12 cellular contexts compared by ENCODE assay signal in genomic region chr6:75504902-75505233, GRCh38. TPM values are rescaled to one million over a fixed set of nuclear protein-coding genes. Genes with fewer than 3 reads are reported as not detected.
A peak's percentile ranks its signal among the peaks of the same experiment; 100 is the strongest.
DNase-seq lines count a peak whose midpoint lies in the region; ATAC-seq, FAIRE-seq and TF ChIP-seq lines count a peak whose summit lies in the region.
"Had no signal": no experiment of that assay in that cellular context is flagged by ENCODE, and none has a peak within 500 bp of the region (broad histone marks: within the 10 kb centered on the region; RNA-seq: fewer than 3 reads in every experiment).

No MANE protein-coding gene starts in this region.

- FAIRE-seq in GM19239 (lab: Jason Lieb, UNC) = peak; percentile 37

- intact Hi-C loops in Right ventricle myocardium superior (cut with DNase I) = loop anchor here (5.0 kb wide), 1 partner anchor 208 kb away; no protein-coding TSS in a partner anchor
- intact Hi-C loops in vagina (cut with DNase I) = no loop called here

- TF ChIP-seq CTCF in WERI-Rb-1 (IDR thresholded peaks at IDR 0.05; ENCODE audit: low read depth, low read length) (peak; percentile 35), vagina (IDR thresholded peaks at IDR 0.05) (no peak)

- H3K27ac ChIP-seq in WERI-Rb-1 (no peak overlapping the region), vagina (no peak overlapping the region)
- H3K27ac ChIP-seq: SJSA1 had no signal

- DNase-seq in GM19239 (ENCODE audit: insufficient read length, low spot score) (no peak), WERI-Rb-1 (no peak), Right ventricle myocardium superior (no peak), stromal cell of bone marrow (ENCODE audit: low read depth) (peak; percentile 34), hypothalamus (lab: John Stamatoyannopoulos, UW) (no peak), vagina (ENCODE audit: extremely low spot score in 2 of 2) (no peak)
- no peak for DNase-seq in stimulated activated naive CD8-positive, alpha-beta T cell treated with anti-CD3 and anti-CD28 coated beads, Interleukin-15, Interleukin-2, amounts not matched to agents 100 U/mL and 50 U/mL, for 24 hours
- DNase-seq: activated CD4-positive, alpha-beta T cell treated with anti-CD3 and anti-CD28 coated beads for 4 hours had no signal

- H3K4me3 ChIP-seq in WERI-Rb-1 (ENCODE audit: low read depth, low read length) (no peak overlapping the region), vagina (no peak overlapping the region)
- H3K4me3 ChIP-seq: SJSA1 had no signal

- no peaks in the 10 kb centered on the region for H3K36me3 ChIP-seq in WERI-Rb-1
- H3K36me3 ChIP-seq in vagina = no peaks in the 10 kb centered on the region
- H3K36me3 ChIP-seq: SJSA1 had no signal

- no peaks in the 10 kb centered on the region for H3K4me1 ChIP-seq in vagina
- H3K4me1 ChIP-seq: SJSA1 had no signal

- H3K27me3 ChIP-seq in WERI-Rb-1 (ENCODE audit: insufficient read depth, low read depth, severe bottlenecking) = no peaks in the 10 kb centered on the region
- H3K27me3 ChIP-seq in vagina = no peaks in the 10 kb centered on the region
- H3K27me3 ChIP-seq: SJSA1 had no signal

- H3K9me3 ChIP-seq in WERI-Rb-1 (ENCODE audit: severe bottlenecking) (no peaks in the 10 kb centered on the region), vagina (no peaks in the 10 kb centered on the region)

- no peak for TF ChIP-seq POLR2A in vagina (IDR thresholded peaks at IDR 0.05)

- ATAC-seq in Right ventricle myocardium superior (ENCODE audit: poor library complexity) (peak; percentile 93), GM18519 (IDR thresholded peaks at IDR 0.05; ENCODE audit: low FRiP score, unreplicated experiment) (no peak)
- ATAC-seq in stimulated activated naive CD8-positive, alpha-beta T cell treated with anti-CD3 and anti-CD28 coated beads, Interleukin-15, Interleukin-2, amounts not matched to agents 100 U/mL and 50 U/mL, for 24 hours = no peak

RNA-seq across cellular contexts. Expression of gene FILIP1, which starts 11.3 kb away (rescaled TPM):
- total RNA-seq in Right ventricle myocardium superior (160 TPM), vagina (3.2 TPM)
- total RNA-seq: G401, NCI-H460 had no signal

Comparison
In these comparisons a context has a peak if more than half of its experiments do, and no peak if none do; other contexts are left out.
1. RNA of gene FILIP1, which starts 11.3 kb away (total RNA-seq): 160 TPM in Right ventricle myocardium superior (single experiment); 3.2 TPM in vagina (single experiment); every median in the first group is over 10 times any median in the second.